In genomic region chr9:78354324-78354973, GRCh38 we compare ENCODE assay signal across 24 cellular contexts. TPM values are rescaled to one million over a fixed set of nuclear protein-coding genes. Genes with fewer than 3 reads are reported as not detected.
DNase-seq lines count a peak whose midpoint lies in the region; ATAC-seq and TF ChIP-seq lines count a peak whose summit lies in the region.
"Had no signal": no experiment of that assay in that cellular context is flagged by ENCODE, and none has a peak within 500 bp of the region (broad histone marks: within the 10 kb centered on the region; RNA-seq: fewer than 3 reads in every experiment).

No MANE protein-coding gene starts in this region.

- H3K4me1 ChIP-seq in PC-3 (ENCODE audit: insufficient read depth, low read length) = no peaks in the 10 kb centered on the region; the same call in 1 of the 2 replicates
- no peaks in the 10 kb centered on the region for H3K4me1 ChIP-seq in lower lobe of right lung
- H3K4me1 ChIP-seq in mammary epithelial cell (ENCODE audit: insufficient read depth, low read length) = no peaks in the 10 kb centered on the region
- H3K4me1 ChIP-seq: SJSA1 had no signal

- ATAC-seq in PC-3 (peak; percentile 86), HG02763 (IDR thresholded peaks at IDR 0.05; ENCODE audit: unreplicated experiment) (no peak), lower lobe of right lung (no peak)
- ATAC-seq: Right ventricle myocardium inferior had no signal

- intact Hi-C loops in PC-3 (cut with micrococcal nuclease) (loop anchor here (5.0 kb wide), 1 partner anchor 42 kb away; no protein-coding TSS in a partner anchor), lower lobe of right lung (cut with DNase I) (no loop called here), mammary epithelial cell (cut with micrococcal nuclease) (no loop called here)

- TF ChIP-seq CTCF in PC-3 (conservative IDR thresholded peaks at IDR 0.05; ENCODE audit: low read depth, low read length) (no peak), GM13977 (IDR thresholded peaks at IDR 0.05; ENCODE audit: extremely low read depth, insufficient read depth, missing control alignments) (no peak), lower lobe of right lung (IDR thresholded peaks at IDR 0.05) (no peak), mammary epithelial cell (conservative IDR thresholded peaks at IDR 0.05 in 1 of 2, IDR thresholded peaks at IDR 0.05 in 1 of 2; ENCODE audit: extremely low read depth in 1 of 2, insufficient read depth in 1 of 2, low read depth in 1 of 2, low read length in 2 of 2) (no peak)

- H3K4me2 ChIP-seq in PC-3 (ENCODE audit: low read length) (no peak overlapping the region), mammary epithelial cell (ENCODE audit: insufficient read depth, low read depth, low read length) (no peak overlapping the region)
- H3K4me2 ChIP-seq: PC-9 had no signal

- no TSS peak for BruUV-seq in PC-3 (replicated peaks; lab: Mats Ljungman, UMichigan)
- BruUV-seq in mammary epithelial cell (replicated peaks; lab: Mats Ljungman, UMichigan) = no TSS peak

- no peaks in the 10 kb centered on the region for H3F3A ChIP-seq in PC-3 (ENCODE audit: low read length, unreplicated experiment)

- no peak overlapping the region for H3K9ac ChIP-seq in PC-3 (ENCODE audit: low read length)
- no peak overlapping the region for H3K9ac ChIP-seq in mammary epithelial cell (ENCODE audit: insufficient read depth, low read length)

- H3K27ac ChIP-seq in PC-3 (ENCODE audit: low read length) (no peak overlapping the region), lower lobe of right lung (no peak overlapping the region), mammary epithelial cell (ENCODE audit: insufficient read depth, low read depth, low read length) (no peak overlapping the region)
- H3K27ac ChIP-seq: HL-60, PC-9, SJSA1 had no signal

- in situ Hi-C loops in GM13977 (cut with MboI; ENCODE audit: low pct_unique_long_range_greater_than_20kb, low sequenced_read_pairs, unreplicated experiment) (loop anchor here (25.0 kb wide), 1 partner anchor 92 kb away; no protein-coding TSS in a partner anchor), mammary epithelial cell (cut with MboI; ENCODE audit: low sequenced_read_pairs in 2 of 2) (no loop called here)

- no peaks in the 10 kb centered on the region for H4K20me1 ChIP-seq in PC-3 (ENCODE audit: low read length)
- H4K20me1 ChIP-seq in mammary epithelial cell (ENCODE audit: insufficient read depth, low read length) = no peaks in the 10 kb centered on the region

- CTCF ChIA-PET in PC-3 (lab: Charles Lee) = no interaction called here
- CTCF ChIA-PET in mammary epithelial cell (lab: Charles Lee; ENCODE audit: low non-redundant PET) = interaction anchor here (0.6 kb wide), 1 partner anchor 537 kb away, joined by 5 read pairs; no protein-coding TSS in a partner anchor

- DNase-seq in DMS53 (lab: John Stamatoyannopoulos, UW) (peak; percentile 40), DMS53 treated with DMSO at 0.1 percent for 48 hours (lab: John Stamatoyannopoulos, UW; ENCODE audit: unreplicated experiment) (peak; percentile 23), NCI-H2029 (lab: John Stamatoyannopoulos, UW) (peak; percentile 28), PC-3 (peak; percentile 18), GM13977 (ENCODE audit: low spot score) (no peak), lower lobe of right lung (no peak), mammary epithelial cell (no peak)
- DNase-seq: C1 segment of cervical spinal cord; CD4-positive, alpha-beta memory T cell; COR-L47; GOT3; HCEC 1CT; KBM-7; MV-4-11; NCI-H1105; NCI-H187; NCI-H446 treated with DMSO at 0.1 percent for 48 hours; NCI-H774; PC-9; T-helper 1 cell had no signal

- H3K27me3 ChIP-seq in PC-3 (ENCODE audit: low read length) (no peaks in the 10 kb centered on the region), lower lobe of right lung (ENCODE audit: low read depth) (no peaks in the 10 kb centered on the region), mammary epithelial cell (ENCODE audit: insufficient read depth, low read length) (no peaks in the 10 kb centered on the region)
- H3K27me3 ChIP-seq: SJSA1 had no signal

- H3K4me3 ChIP-seq in PC-3 (ENCODE audit: low read length) (no peak overlapping the region), lower lobe of right lung (no peak overlapping the region), mammary epithelial cell (replicated peaks in 1 of 3; ENCODE audit: insufficient read depth in 1 of 3, low read depth in 2 of 3, low read length in 3 of 3) (no peak overlapping the region)
- H3K4me3 ChIP-seq: PC-9, SJSA1 had no signal

- dilution Hi-C loops in mammary epithelial cell (cut with HindIII; ENCODE audit: low sequenced_read_pairs) = no loop called here

- POLR2A ChIA-PET in PC-3 (lab: Charles Lee; ENCODE audit: unreplicated experiment) = no interaction called here

- no peaks in the 10 kb centered on the region for H3K9me2 ChIP-seq in PC-3 (replicated peaks; ENCODE audit: low read length)

- H2AFZ ChIP-seq in PC-3 (ENCODE audit: low read length) (no peak overlapping the region), mammary epithelial cell (ENCODE audit: low read depth, low read length) (no peak overlapping the region)
- H2AFZ ChIP-seq: PC-9 had no signal

- H3K9me3 ChIP-seq in PC-3 (ENCODE audit: low read length) (no peaks in the 10 kb centered on the region), lower lobe of right lung (no peaks in the 10 kb centered on the region), mammary epithelial cell (replicated peaks; ENCODE audit: insufficient read depth, low read length) (no peaks in the 10 kb centered on the region)
- H3K9me3 ChIP-seq: SJSA1 had no signal

- H3K79me2 ChIP-seq in PC-3 (ENCODE audit: low read length) = no peaks in the 10 kb centered on the region
- H3K79me2 ChIP-seq in mammary epithelial cell (ENCODE audit: insufficient read depth, low read length) = no peaks in the 10 kb centered on the region

- H3K36me3 ChIP-seq in PC-3 (ENCODE audit: low read depth, low read length) = no peaks in the 10 kb centered on the region
- no peaks in the 10 kb centered on the region for H3K36me3 ChIP-seq in lower lobe of right lung
- no peaks in the 10 kb centered on the region for H3K36me3 ChIP-seq in mammary epithelial cell (ENCODE audit: insufficient read depth, low read length)
- H3K36me3 ChIP-seq: SJSA1 had no signal

RNA-seq across cellular contexts. Expression of gene PSAT1, which starts 57.5 kb away (rescaled TPM):
- total RNA-seq in PC-3 (2014; rRNA removed) (45.6 and 52.5 TPM in 2 replicates), lower lobe of right lung (10.4 TPM), mammary epithelial cell (100 to 1,000 TPM; 220 to 369 TPM)
- polyA plus RNA-seq in mammary epithelial cell = 126 TPM
- 107 TPM for polyA minus RNA-seq in mammary epithelial cell

Comparison
In these comparisons a context has a peak if more than half of its experiments do, and no peak if none do; other contexts are left out.
1. DNase-seq: peak in DMS53 (single experiment), DMS53 treated with DMSO at 0.1 percent for 48 hours (single experiment), NCI-H2029 (single experiment) and PC-3 (single experiment); none in GM13977 (single experiment), lower lobe of right lung (single experiment) and mammary epithelial cell (single experiment).